ENCODE assay signal across 1 cellular context in the genomic region with DNA sequence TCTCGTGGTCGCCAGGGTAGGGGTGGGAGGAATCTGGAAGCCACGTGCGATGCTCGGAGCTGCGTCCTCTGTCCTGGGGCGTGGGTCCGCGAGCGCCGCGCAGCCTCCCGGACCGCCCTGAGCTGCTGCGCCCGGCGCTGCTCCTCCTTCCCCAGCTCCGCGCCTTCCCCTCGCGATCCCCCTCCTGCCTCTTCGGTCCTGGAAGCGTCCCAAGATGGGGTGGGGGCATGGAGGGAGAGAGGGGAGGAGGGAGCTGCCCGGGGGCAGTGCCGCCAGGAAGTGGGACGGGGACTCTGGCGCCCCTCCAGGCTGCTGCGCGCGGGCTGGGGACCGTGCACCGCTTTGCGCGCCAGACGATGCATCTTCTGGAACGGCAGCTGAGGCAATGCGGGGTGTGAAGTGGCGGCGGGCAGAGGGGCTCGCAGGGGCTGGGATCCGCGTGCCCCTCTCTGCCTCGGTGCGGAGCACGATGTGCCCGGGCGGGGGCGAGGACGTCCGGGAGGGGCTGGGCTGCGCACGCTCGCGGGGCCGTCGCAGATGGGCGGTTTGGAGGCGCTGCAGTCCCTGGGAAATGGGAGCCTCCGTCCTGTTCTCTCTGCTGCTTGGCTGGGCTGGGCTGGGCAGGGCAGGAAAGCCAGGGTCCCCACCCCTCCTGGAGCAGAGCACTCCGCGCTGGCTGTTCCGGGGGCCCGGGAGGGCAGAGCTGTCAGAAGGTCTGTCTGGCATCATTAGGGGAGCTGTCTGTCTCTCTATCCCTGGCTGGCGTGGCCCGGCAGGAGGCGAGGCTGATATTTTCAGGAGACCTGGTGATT.
TF ChIP-seq lines count a peak whose summit lies in the region.

No MANE protein-coding gene starts in this region.

TF ChIP-seq in HepG2, 621 proteins besides CTCF, POLR2A, EP300 and RAD21 (continued from another document and continues in another):
- TF ChIP-seq, protein P1, sequence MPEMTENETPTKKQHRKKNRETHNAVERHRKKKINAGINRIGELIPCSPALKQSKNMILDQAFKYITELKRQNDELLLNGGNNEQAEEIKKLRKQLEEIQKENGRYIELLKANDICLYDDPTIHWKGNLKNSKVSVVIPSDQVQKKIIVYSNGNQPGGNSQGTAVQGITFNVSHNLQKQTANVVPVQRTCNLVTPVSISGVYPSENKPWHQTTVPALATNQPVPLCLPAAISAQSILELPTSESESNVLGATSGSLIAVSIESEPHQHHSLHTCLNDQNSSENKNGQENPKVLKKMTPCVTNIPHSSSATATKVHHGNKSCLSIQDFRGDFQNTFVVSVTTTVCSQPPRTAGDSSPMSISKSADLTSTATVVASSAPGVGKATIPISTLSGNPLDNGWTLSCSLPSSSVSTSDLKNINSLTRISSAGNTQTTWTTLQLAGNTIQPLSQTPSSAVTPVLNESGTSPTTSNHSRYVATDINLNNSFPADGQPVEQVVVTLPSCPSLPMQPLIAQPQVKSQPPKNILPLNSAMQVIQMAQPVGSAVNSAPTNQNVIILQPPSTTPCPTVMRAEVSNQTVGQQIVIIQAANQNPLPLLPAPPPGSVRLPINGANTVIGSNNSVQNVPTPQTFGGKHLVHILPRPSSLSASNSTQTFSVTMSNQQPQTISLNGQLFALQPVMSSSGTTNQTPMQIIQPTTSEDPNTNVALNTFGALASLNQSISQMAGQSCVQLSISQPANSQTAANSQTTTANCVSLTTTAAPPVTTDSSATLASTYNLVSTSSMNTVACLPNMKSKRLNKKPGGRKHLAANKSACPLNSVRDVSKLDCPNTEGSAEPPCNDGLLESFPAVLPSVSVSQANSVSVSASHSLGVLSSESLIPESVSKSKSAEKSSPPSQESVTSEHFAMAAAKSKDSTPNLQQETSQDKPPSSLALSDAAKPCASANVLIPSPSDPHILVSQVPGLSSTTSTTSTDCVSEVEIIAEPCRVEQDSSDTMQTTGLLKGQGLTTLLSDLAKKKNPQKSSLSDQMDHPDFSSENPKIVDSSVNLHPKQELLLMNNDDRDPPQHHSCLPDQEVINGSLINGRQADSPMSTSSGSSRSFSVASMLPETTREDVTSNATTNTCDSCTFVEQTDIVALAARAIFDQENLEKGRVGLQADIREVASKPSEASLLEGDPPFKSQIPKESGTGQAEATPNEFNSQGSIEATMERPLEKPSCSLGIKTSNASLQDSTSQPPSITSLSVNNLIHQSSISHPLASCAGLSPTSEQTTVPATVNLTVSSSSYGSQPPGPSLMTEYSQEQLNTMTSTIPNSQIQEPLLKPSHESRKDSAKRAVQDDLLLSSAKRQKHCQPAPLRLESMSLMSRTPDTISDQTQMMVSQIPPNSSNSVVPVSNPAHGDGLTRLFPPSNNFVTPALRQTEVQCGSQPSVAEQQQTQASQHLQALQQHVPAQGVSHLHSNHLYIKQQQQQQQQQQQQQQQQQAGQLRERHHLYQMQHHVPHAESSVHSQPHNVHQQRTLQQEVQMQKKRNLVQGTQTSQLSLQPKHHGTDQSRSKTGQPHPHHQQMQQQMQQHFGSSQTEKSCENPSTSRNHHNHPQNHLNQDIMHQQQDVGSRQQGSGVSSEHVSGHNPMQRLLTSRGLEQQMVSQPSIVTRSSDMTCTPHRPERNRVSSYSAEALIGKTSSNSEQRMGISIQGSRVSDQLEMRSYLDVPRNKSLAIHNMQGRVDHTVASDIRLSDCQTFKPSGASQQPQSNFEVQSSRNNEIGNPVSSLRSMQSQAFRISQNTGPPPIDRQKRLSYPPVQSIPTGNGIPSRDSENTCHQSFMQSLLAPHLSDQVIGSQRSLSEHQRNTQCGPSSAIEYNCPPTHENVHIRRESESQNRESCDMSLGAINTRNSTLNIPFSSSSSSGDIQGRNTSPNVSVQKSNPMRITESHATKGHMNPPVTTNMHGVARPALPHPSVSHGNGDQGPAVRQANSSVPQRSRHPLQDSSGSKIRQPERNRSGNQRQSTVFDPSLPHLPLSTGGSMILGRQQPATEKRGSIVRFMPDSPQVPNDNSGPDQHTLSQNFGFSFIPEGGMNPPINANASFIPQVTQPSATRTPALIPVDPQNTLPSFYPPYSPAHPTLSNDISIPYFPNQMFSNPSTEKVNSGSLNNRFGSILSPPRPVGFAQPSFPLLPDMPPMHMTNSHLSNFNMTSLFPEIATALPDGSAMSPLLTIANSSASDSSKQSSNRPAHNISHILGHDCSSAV (CRISPR knock-in tag; IDR thresholded peaks at IDR 0.05; ENCODE audit: borderline replicate concordance) = no peak
- TF ChIP-seq, protein P2, sequence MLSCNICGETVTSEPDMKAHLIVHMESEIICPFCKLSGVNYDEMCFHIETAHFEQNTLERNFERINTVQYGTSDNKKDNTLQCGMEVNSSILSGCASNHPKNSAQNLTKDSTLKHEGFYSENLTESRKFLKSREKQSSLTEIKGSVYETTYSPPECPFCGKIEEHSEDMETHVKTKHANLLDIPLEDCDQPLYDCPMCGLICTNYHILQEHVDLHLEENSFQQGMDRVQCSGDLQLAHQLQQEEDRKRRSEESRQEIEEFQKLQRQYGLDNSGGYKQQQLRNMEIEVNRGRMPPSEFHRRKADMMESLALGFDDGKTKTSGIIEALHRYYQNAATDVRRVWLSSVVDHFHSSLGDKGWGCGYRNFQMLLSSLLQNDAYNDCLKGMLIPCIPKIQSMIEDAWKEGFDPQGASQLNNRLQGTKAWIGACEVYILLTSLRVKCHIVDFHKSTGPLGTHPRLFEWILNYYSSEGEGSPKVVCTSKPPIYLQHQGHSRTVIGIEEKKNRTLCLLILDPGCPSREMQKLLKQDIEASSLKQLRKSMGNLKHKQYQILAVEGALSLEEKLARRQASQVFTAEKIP (CRISPR knock-in tag; IDR thresholded peaks at IDR 0.05; ENCODE audit: borderline replicate concordance) = no peak
- TF ChIP-seq KLF16 (CRISPR knock-in tag; IDR thresholded peaks at IDR 0.05) (no peak), ZFP90 (CRISPR knock-in tag; IDR thresholded peaks at IDR 0.05; ENCODE audit: borderline replicate concordance) (0 out of 2 replicates have a peak, but pooled peaks have one; percentile 37), RFXAP (CRISPR knock-in tag; IDR thresholded peaks at IDR 0.05; ENCODE audit: borderline replicate concordance) (no peak), ZNF318 (CRISPR knock-in tag; IDR thresholded peaks at IDR 0.05) (no peak), TBP (CRISPR knock-in tag; IDR thresholded peaks at IDR 0.05) (no peak), PAWR (CRISPR knock-in tag; IDR thresholded peaks at IDR 0.05; ENCODE audit: borderline replicate concordance) (no peak), SP4 (CRISPR knock-in tag; IDR thresholded peaks at IDR 0.05) (no peak), ZNF235 (CRISPR knock-in tag; IDR thresholded peaks at IDR 0.05; ENCODE audit: borderline replicate concordance) (no peak), HNF4G (IDR thresholded peaks at IDR 0.05; ENCODE audit: borderline replicate concordance, low read depth, low read length) (no peak), HNF4G (CRISPR knock-in tag; IDR thresholded peaks at IDR 0.05; ENCODE audit: borderline replicate concordance, low read depth) (no peak), ATF3 (CRISPR knock-in tag; IDR thresholded peaks at IDR 0.05) (no peak), HNRNPH1 (optimal IDR thresholded peaks at IDR 0.05; ENCODE audit: low read depth, low read length) (no peak), HDAC2 (CRISPR knock-in tag; IDR thresholded peaks at IDR 0.05) (no peak), LCORL (IDR thresholded peaks at IDR 0.05) (no peak), LCORL (CRISPR knock-in tag; IDR thresholded peaks at IDR 0.05) (no peak), XRCC5 (optimal IDR thresholded peaks at IDR 0.05; ENCODE audit: low read length) (peak; percentile 57), ZNF614 (CRISPR knock-in tag; IDR thresholded peaks at IDR 0.05; ENCODE audit: borderline replicate concordance) (no peak), RNF2 (conservative IDR thresholded peaks at IDR 0.05; ENCODE audit: low read depth) (0 out of 2 replicates have a peak, but pooled peaks have one; percentile 21), HNF4A (CRISPR knock-in tag; IDR thresholded peaks at IDR 0.05) (no peak), ZNF264 (CRISPR knock-in tag; IDR thresholded peaks at IDR 0.05) (no peak), REL (CRISPR knock-in tag; conservative IDR thresholded peaks at IDR 0.05) (no peak)
- TF ChIP-seq, protein P3, sequence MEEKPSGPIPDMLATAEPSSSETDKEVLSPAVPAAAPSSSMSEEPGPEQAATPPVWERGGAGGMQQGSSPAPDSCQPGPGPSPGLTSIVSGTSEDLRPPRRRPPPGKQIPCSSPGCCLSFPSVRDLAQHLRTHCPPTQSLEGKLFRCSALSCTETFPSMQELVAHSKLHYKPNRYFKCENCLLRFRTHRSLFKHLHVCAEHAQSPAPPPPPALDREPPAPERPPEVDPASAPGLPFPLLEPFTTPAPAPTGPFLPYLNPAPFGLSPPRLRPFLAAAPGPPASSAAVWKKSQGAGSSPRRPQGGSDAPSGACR (CRISPR knock-in tag; IDR thresholded peaks at IDR 0.05) = no peak
- TF ChIP-seq, protein P4, sequence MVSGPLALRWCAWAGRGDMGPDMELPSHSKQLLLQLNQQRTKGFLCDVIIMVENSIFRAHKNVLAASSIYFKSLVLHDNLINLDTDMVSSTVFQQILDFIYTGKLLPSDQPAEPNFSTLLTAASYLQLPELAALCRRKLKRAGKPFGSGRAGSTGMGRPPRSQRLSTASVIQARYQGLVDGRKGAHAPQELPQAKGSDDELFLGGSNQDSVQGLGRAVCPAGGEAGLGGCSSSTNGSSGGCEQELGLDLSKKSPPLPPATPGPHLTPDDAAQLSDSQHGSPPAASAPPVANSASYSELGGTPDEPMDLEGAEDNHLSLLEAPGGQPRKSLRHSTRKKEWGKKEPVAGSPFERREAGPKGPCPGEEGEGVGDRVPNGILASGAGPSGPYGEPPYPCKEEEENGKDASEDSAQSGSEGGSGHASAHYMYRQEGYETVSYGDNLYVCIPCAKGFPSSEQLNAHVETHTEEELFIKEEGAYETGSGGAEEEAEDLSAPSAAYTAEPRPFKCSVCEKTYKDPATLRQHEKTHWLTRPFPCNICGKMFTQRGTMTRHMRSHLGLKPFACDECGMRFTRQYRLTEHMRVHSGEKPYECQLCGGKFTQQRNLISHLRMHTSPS (CRISPR knock-in tag; IDR thresholded peaks at IDR 0.05; ENCODE audit: low read depth) = no peak
- TF ChIP-seq, protein P5, sequence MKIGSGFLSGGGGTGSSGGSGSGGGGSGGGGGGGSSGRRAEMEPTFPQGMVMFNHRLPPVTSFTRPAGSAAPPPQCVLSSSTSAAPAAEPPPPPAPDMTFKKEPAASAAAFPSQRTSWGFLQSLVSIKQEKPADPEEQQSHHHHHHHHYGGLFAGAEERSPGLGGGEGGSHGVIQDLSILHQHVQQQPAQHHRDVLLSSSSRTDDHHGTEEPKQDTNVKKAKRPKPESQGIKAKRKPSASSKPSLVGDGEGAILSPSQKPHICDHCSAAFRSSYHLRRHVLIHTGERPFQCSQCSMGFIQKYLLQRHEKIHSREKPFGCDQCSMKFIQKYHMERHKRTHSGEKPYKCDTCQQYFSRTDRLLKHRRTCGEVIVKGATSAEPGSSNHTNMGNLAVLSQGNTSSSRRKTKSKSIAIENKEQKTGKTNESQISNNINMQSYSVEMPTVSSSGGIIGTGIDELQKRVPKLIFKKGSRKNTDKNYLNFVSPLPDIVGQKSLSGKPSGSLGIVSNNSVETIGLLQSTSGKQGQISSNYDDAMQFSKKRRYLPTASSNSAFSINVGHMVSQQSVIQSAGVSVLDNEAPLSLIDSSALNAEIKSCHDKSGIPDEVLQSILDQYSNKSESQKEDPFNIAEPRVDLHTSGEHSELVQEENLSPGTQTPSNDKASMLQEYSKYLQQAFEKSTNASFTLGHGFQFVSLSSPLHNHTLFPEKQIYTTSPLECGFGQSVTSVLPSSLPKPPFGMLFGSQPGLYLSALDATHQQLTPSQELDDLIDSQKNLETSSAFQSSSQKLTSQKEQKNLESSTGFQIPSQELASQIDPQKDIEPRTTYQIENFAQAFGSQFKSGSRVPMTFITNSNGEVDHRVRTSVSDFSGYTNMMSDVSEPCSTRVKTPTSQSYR (CRISPR knock-in tag; IDR thresholded peaks at IDR 0.05; ENCODE audit: borderline replicate concordance) = no peak
